ENCODE assay signal across 2 cellular contexts in the genomic region with DNA sequence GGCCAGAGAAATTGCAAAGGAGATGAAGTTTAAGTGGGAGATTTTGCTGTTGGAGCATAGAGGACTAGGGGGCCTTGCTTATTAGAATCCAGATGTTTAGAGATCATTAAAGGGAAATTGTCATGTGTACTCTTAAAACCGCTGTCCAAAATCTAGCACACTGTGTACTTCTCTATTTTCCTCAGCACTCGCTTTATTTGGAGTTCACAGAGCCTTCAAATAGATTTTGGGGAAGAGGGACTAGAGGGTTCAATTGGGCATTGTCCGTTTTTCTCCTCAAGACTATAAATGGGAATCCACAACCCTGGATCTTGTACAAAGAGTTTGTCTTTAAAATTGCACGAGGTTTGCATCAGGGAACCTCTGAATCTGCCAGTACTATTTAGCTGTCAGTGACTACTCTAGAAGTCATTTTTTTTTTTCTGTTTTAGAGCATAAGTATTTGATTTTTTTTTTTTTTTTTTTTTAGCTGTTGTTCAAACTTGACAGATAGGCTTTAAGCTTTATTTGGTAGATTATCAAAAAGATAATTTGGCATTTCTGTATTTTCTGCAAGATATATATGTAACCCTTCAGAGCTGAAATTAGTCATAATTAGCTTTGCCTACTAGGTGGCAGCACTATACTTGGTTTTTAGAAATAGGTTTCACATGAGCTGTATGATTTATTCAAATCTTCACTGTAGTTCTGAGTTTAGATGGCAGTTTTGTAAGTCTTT.
TF ChIP-seq lines count a peak whose summit lies in the region.

No MANE protein-coding gene starts in this region.

TF ChIP-seq in K562, 482 proteins besides CTCF, POLR2A, EP300 and RAD21:
- no peak for TF ChIP-seq ZNF57 (CRISPR knock-in tag; IDR thresholded peaks at IDR 0.05)

TF ChIP-seq in HepG2, 621 proteins besides CTCF, POLR2A, EP300 and RAD21:
- TF ChIP-seq SAFB2 (CRISPR knock-in tag; IDR thresholded peaks at IDR 0.05; ENCODE audit: borderline replicate concordance, low read depth) (no peak), STAG1 (CRISPR knock-in tag; IDR thresholded peaks at IDR 0.05) (peak; percentile 49), GPN1 (CRISPR knock-in tag; IDR thresholded peaks at IDR 0.05; ENCODE audit: borderline replicate concordance) (no peak), MIXL1 (CRISPR knock-in tag; IDR thresholded peaks at IDR 0.05) (peak; percentile 55; the same call in 1 of the 2 replicates)
